1 cellular context compared by ENCODE assay signal in the genomic region with DNA sequence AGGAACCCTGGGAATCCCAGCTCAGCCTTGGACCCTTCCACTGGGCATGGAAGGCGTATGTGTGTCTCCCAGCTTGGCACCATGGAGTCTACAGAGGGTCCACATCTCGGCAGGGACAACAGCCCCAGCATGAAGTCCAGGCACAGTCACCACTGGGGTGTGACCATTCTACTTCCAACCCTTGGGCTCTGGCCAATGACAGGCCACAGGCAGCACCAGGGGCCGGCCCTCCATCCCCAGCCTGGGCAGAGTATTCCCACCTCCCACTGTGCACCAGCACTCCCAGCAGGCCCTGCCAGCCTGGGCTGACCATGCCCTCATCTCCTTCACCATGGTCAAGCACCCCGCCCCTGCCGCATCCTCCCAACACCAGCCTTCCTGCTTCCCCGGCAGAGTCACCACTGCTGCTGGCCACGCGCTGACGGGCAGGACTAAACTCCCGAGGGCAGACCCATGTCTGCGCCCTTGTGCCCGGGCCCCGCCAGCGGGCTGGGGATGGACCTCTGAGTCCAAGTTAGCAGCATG.
TF ChIP-seq lines count a peak whose summit lies in the region.

No MANE protein-coding gene starts in this region.

TF ChIP-seq in GM12878, 131 proteins besides CTCF, POLR2A, EP300 and RAD21:
- TF ChIP-seq, protein P1, sequence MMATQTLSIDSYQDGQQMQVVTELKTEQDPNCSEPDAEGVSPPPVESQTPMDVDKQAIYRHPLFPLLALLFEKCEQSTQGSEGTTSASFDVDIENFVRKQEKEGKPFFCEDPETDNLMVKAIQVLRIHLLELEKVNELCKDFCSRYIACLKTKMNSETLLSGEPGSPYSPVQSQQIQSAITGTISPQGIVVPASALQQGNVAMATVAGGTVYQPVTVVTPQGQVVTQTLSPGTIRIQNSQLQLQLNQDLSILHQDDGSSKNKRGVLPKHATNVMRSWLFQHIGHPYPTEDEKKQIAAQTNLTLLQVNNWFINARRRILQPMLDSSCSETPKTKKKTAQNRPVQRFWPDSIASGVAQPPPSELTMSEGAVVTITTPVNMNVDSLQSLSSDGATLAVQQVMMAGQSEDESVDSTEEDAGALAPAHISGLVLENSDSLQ (IDR thresholded peaks at IDR 0.05), result no peak
- TF ChIP-seq ETV6 (conservative IDR thresholded peaks at IDR 0.05 in 1 of 2, IDR thresholded peaks at IDR 0.05 in 1 of 2; ENCODE audit: borderline replicate concordance in 1 of 2, low read depth in 1 of 2) (no peak), TBL1XR1 (IDR thresholded peaks at IDR 0.05; ENCODE audit: low read depth, low read length) (no peak), SREBF1 (IDR thresholded peaks at IDR 0.05; ENCODE audit: low read length) (no peak), SUPT20H (IDR thresholded peaks at IDR 0.05; ENCODE audit: borderline replicate concordance, control insufficient read depth, low read depth, low read length) (no peak), MYB (IDR thresholded peaks at IDR 0.05; ENCODE audit: borderline replicate concordance, low read depth, low read length) (no peak), MEF2B (IDR thresholded peaks at IDR 0.05; ENCODE audit: partially characterized antibody, poor library complexity, severe bottlenecking) (no peak), ASH2L (IDR thresholded peaks at IDR 0.05; ENCODE audit: borderline replicate concordance, low read depth) (no peak), CHD2 (IDR thresholded peaks at IDR 0.05; ENCODE audit: borderline replicate concordance, low read depth, low read length) (no peak), YY1 (IDR thresholded peaks at IDR 0.05; ENCODE audit: low read depth, low read length) (no peak)
- TF ChIP-seq, protein P2, sequence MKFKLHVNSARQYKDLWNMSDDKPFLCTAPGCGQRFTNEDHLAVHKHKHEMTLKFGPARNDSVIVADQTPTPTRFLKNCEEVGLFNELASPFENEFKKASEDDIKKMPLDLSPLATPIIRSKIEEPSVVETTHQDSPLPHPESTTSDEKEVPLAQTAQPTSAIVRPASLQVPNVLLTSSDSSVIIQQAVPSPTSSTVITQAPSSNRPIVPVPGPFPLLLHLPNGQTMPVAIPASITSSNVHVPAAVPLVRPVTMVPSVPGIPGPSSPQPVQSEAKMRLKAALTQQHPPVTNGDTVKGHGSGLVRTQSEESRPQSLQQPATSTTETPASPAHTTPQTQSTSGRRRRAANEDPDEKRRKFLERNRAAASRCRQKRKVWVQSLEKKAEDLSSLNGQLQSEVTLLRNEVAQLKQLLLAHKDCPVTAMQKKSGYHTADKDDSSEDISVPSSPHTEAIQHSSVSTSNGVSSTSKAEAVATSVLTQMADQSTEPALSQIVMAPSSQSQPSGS (IDR thresholded peaks at IDR 0.05; ENCODE audit: low read length), result no peak
- TF ChIP-seq, protein P3, sequence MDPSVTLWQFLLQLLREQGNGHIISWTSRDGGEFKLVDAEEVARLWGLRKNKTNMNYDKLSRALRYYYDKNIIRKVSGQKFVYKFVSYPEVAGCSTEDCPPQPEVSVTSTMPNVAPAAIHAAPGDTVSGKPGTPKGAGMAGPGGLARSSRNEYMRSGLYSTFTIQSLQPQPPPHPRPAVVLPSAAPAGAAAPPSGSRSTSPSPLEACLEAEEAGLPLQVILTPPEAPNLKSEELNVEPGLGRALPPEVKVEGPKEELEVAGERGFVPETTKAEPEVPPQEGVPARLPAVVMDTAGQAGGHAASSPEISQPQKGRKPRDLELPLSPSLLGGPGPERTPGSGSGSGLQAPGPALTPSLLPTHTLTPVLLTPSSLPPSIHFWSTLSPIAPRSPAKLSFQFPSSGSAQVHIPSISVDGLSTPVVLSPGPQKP (IDR thresholded peaks at IDR 0.05; ENCODE audit: low read depth, low read length), result no peak
